ENCODE assay signal across 2 cellular contexts in the genomic region with DNA sequence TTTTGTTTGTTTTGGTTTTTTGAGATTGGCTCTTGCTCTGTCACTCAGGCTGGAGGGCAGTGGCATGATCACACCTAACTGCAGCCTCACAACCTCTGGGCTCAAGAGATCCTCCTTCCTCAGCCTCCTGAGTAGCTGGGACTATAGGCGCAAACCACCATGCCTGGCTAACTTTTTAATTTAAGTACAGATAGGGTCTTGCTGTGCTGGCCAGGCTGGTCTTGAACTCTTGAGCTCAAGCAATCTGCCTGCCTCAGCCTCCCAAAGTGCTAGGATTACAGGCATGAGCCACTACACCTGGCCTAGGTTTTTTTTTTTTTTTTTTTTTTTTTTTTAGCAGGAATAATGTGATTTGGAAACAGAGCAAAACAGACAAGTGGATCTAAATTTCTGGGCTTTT.
TF ChIP-seq lines count a peak whose summit lies in the region.

No MANE protein-coding gene starts in this region.

TF ChIP-seq in HEK293, 187 proteins besides CTCF, POLR2A, EP300 and RAD21:
- TF ChIP-seq ZBTB17 (tag by site-specific recombination; IDR thresholded peaks at IDR 0.05) (no peak), ZNF121 (tag by site-specific recombination; IDR thresholded peaks at IDR 0.05) (0 out of 2 replicates have a peak, but pooled peaks have one; percentile 60), KLF7 (tag by site-specific recombination; IDR thresholded peaks at IDR 0.05; ENCODE audit: borderline replicate concordance) (no peak), ZNF391 (tag by site-specific recombination; IDR thresholded peaks at IDR 0.05; ENCODE audit: borderline replicate concordance, low read depth) (no peak), PATZ1 (tag by site-specific recombination; IDR thresholded peaks at IDR 0.05) (no peak), ZNF747 (tag by site-specific recombination; IDR thresholded peaks at IDR 0.05) (no peak), BCL11A (tag by site-specific recombination; IDR thresholded peaks at IDR 0.05; ENCODE audit: low read depth) (no peak), ZSCAN30 (tag by site-specific recombination; IDR thresholded peaks at IDR 0.05) (no peak), ZNF16 (tag by site-specific recombination; IDR thresholded peaks at IDR 0.05; ENCODE audit: low read depth) (no peak), ZNF692 (tag by site-specific recombination; IDR thresholded peaks at IDR 0.05) (no peak), ZNF280D (tag by site-specific recombination; IDR thresholded peaks at IDR 0.05) (no peak), ZNF24 (tag by site-specific recombination; IDR thresholded peaks at IDR 0.05) (no peak)
- TF ChIP-seq, protein P1, sequence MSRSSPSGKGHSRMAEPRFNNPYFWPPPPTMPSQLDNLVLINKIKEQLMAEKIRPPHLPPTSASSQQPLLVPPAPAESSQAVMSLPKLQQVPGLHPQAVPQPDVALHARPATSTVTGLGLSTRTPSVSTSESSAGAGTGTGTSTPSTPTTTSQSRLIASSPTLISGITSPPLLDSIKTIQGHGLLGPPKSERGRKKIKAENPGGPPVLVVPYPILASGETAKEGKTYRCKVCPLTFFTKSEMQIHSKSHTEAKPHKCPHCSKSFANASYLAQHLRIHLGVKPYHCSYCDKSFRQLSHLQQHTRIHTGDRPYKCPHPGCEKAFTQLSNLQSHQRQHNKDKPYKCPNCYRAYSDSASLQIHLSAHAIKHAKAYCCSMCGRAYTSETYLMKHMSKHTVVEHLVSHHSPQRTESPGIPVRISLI (tag by site-specific recombination; IDR thresholded peaks at IDR 0.05), result 0 out of 2 replicates have a peak, but pooled peaks have one; percentile 18

TF ChIP-seq in K562, 482 proteins besides CTCF, POLR2A, EP300 and RAD21:
- TF ChIP-seq ZNF121 (CRISPR knock-in tag; conservative IDR thresholded peaks at IDR 0.05) (peak; percentile 83), RNF219 (CRISPR knock-in tag; IDR thresholded peaks at IDR 0.05) (no peak)
